ENCODE assay signal across 25 cellular contexts in genomic region chr13:68023838-68024581, GRCh38.
A peak's percentile ranks its signal among the peaks of the same experiment; 100 is the strongest.
DNase-seq lines count a peak whose midpoint lies in the region; ATAC-seq and TF ChIP-seq lines count a peak whose summit lies in the region.
"Had no signal": no experiment of that assay in that cellular context is flagged by ENCODE, and none has a peak within 500 bp of the region (broad histone marks: within the 10 kb centered on the region; RNA-seq: fewer than 3 reads in every experiment).

No MANE protein-coding gene starts in this region.

- H3K4me3 ChIP-seq in iPS-20b (ENCODE audit: low read length) = 0 out of 2 replicates have a peak overlapping the region, but pooled peaks have one; percentile 2
- peak overlapping the region in 1 of 2 donors; percentile 10 for H3K4me3 ChIP-seq in testis
- H3K4me3 ChIP-seq: BLaER1 treated with 17β-estradiol and CSF1 and Interleukin-3, amounts not matched to agents 10 nM and 100 nM; K562 had no signal

- intact Hi-C loops in testis (cut with DNase I; ENCODE audit: low total_unique reads) = no loop called here

- H3K36me3 Mint-ChIP-seq in WTC11 = peaks cover 8% of the 10 kb centered on the region
- H3K36me3 Mint-ChIP-seq: CD4-positive, alpha-beta memory T cell had no signal

- H3K9ac ChIP-seq in iPS-20b (ENCODE audit: low read depth, low read length) = no peak overlapping the region
- H3K9ac ChIP-seq: BLaER1 treated with 17β-estradiol and CSF1 and Interleukin-3, amounts not matched to agents 10 nM and 100 nM had no signal

- H3K27me3 ChIP-seq in iPS-20b (ENCODE audit: insufficient read depth, low read length) = no peaks in the 10 kb centered on the region
- no peaks in the 10 kb centered on the region for H3K27me3 ChIP-seq in testis
- H3K27me3 ChIP-seq: BLaER1 treated with 17β-estradiol and CSF1 and Interleukin-3, amounts not matched to agents 10 nM and 100 nM had no signal

- WGBS in testis, 2 donors = 71 to 75% methylated on average over 11 to 15 of the region's 15 CpGs

- peak; percentile 61 for DNase-seq in HEK293T (ENCODE audit: extremely low spot score)
- no peak for DNase-seq in WTC11 (ENCODE audit: low spot score)
- DNase-seq in testis = peak; percentile 38
- no peak for DNase-seq in erythroblast (lab: John Stamatoyannopoulos, UW)
- no peak for DNase-seq in NCI-H82 (lab: John Stamatoyannopoulos, UW)
- DNase-seq in HPDE6-E6E7 (ENCODE audit: extremely low spot score) = no peak
- DNase-seq: ACHN; Calu3; CD4-positive, alpha-beta memory T cell; DMS153; GOT3; MM.1S; NCI-H1048; NCI-H1436; NCI-H1930; NCI-H226; NCI-H510A treated with DMSO at 0.1 percent for 48 hours; OCI-M1; Right ventricle myocardium superior; SW 1271 had no signal

- no peak overlapping the region for H3K27ac ChIP-seq in iPS-20b (ENCODE audit: low read length)
- no peak overlapping the region for H3K27ac ChIP-seq in testis
- H3K27ac ChIP-seq: BLaER1 treated with 17β-estradiol and CSF1 and Interleukin-3, amounts not matched to agents 10 nM and 100 nM had no signal

- TF ChIP-seq POLR2A in testis (IDR thresholded peaks at IDR 0.05) (no peak), erythroblast (IDR thresholded peaks at IDR 0.05; ENCODE audit: low read length) (no peak)

- ATAC-seq in WTC11 (peak; percentile 67), HG03095 (IDR thresholded peaks at IDR 0.05; ENCODE audit: unreplicated experiment) (no peak)
- ATAC-seq: HepG2, K562 had no signal

- H3K9me3 Mint-ChIP-seq in WTC11 = peaks cover 9% of the 10 kb centered on the region

- no peak overlapping the region; the same call in 1 of the 2 replicates for H3K4me3 Mint-ChIP-seq in WTC11
- H3K4me3 Mint-ChIP-seq: CD4-positive, alpha-beta memory T cell had no signal

- H3K9me3 ChIP-seq in iPS-20b (ENCODE audit: insufficient read depth, low read depth, low read length) (no peaks in the 10 kb centered on the region; the same call in 1 of the 2 replicates), testis (no peaks in the 10 kb centered on the region)
- H3K9me3 ChIP-seq: BLaER1 treated with 17β-estradiol and CSF1 and Interleukin-3, amounts not matched to agents 10 nM and 100 nM had no signal

- H3K27ac Mint-ChIP-seq in WTC11 = peak overlapping the region; percentile 13; the same call in 1 of the 2 replicates
- H3K27ac Mint-ChIP-seq: CD4-positive, alpha-beta memory T cell had no signal

- CTCF ChIA-PET in HEK293T (lab: Yijun Ruan, JAX) = no interaction called here
- CTCF ChIA-PET in WTC11 (lab: Charles Lee) = interaction anchor here (1.0 kb wide), 1 partner anchor 608 kb away, joined by 3 read pairs; no protein-coding TSS in a partner anchor

- POLR2A ChIA-PET in HEK293T (lab: Yijun Ruan, JAX) = no interaction called here
- POLR2A ChIA-PET in WTC11 (lab: Charles Lee) = no interaction called here

- H3K4me1 ChIP-seq in iPS-20b (ENCODE audit: insufficient read depth, low read length) (peaks cover 20% of the 10 kb centered on the region; the same call in 1 of the 2 replicates), testis (no peaks in the 10 kb centered on the region)
- H3K4me1 ChIP-seq: BLaER1 treated with 17β-estradiol and CSF1 and Interleukin-3, amounts not matched to agents 10 nM and 100 nM had no signal

- H3K27me3 Mint-ChIP-seq in WTC11 (ENCODE audit: low read depth) = peaks cover 19% of the 10 kb centered on the region
- H3K27me3 Mint-ChIP-seq: CD4-positive, alpha-beta memory T cell had no signal

- H3K36me3 ChIP-seq in iPS-20b (ENCODE audit: insufficient read depth, low read depth, low read length) (no peaks in the 10 kb centered on the region), testis (ENCODE audit: low read depth, missing control alignments) (no peaks in the 10 kb centered on the region)
- H3K36me3 ChIP-seq: BLaER1 treated with 17β-estradiol and CSF1 and Interleukin-3, amounts not matched to agents 10 nM and 100 nM had no signal

- no peak for TF ChIP-seq CTCF in WTC11 (IDR thresholded peaks at IDR 0.05)
- TF ChIP-seq CTCF in testis (IDR thresholded peaks at IDR 0.05) = no peak

- H3K4me1 Mint-ChIP-seq in WTC11 = peaks cover 37% of the 10 kb centered on the region
- H3K4me1 Mint-ChIP-seq: CD4-positive, alpha-beta memory T cell had no signal

TF ChIP-seq in HEK293T, 16 proteins besides CTCF, POLR2A, EP300 and RAD21:
- no peak for TF ChIP-seq SP1 (IDR thresholded peaks at IDR 0.05)
- TF ChIP-seq FOXK2 (IDR thresholded peaks at IDR 0.05) = no peak
- TF ChIP-seq LEF1 (IDR thresholded peaks at IDR 0.05; ENCODE audit: borderline replicate concordance) = no peak
- TF ChIP-seq ARNT (IDR thresholded peaks at IDR 0.05) = peak; percentile 60; the same call in 1 of the 2 replicates
- TF ChIP-seq NFRKB (IDR thresholded peaks at IDR 0.05) = no peak
- no peak for TF ChIP-seq ZNF384 (IDR thresholded peaks at IDR 0.05)
- TF ChIP-seq L3MBTL2 (conservative IDR thresholded peaks at IDR 0.05) = peak; percentile 39; the same call in 1 of the 2 replicates
- peak; percentile 85 for TF ChIP-seq PKNOX1 (IDR thresholded peaks at IDR 0.05)
- no peak for TF ChIP-seq BHLHE40 (IDR thresholded peaks at IDR 0.05; ENCODE audit: borderline replicate concordance)
- no peak for TF ChIP-seq FOXA1 (IDR thresholded peaks at IDR 0.05)
- TF ChIP-seq FOXM1 (IDR thresholded peaks at IDR 0.05; ENCODE audit: borderline replicate concordance) = 0 out of 2 replicates have a peak, but pooled peaks have one; percentile 10
- TF ChIP-seq CTBP1 (IDR thresholded peaks at IDR 0.05; ENCODE audit: borderline replicate concordance) = peak; percentile 82
- no peak for TF ChIP-seq HDGF (IDR thresholded peaks at IDR 0.05; ENCODE audit: borderline replicate concordance)

TF ChIP-seq in WTC11, 78 proteins besides CTCF, POLR2A, EP300 and RAD21:
- TF ChIP-seq KAT7 (CRISPR knock-in tag; IDR thresholded peaks at IDR 0.05; ENCODE audit: borderline replicate concordance) = no peak
- no peak for TF ChIP-seq E2F4 (CRISPR knock-in tag; IDR thresholded peaks at IDR 0.05; ENCODE audit: borderline replicate concordance, low read depth)
- TF ChIP-seq ELF4 (CRISPR knock-in tag; IDR thresholded peaks at IDR 0.05; ENCODE audit: low read depth) = no peak
- TF ChIP-seq ZNF138 (CRISPR knock-in tag; conservative IDR thresholded peaks at IDR 0.05) = no peak

Comparison
In these comparisons a context has a peak if more than half of its experiments do, and no peak if none do; other contexts are left out.
1. DNase-seq: peak in HEK293T (single experiment) and testis (single experiment); none in WTC11 (single experiment), erythroblast (0 of 2), NCI-H82 (single experiment) and HPDE6-E6E7 (single experiment).